17 cellular contexts compared by ENCODE assay signal in genomic region chr14:49924852-49925251, GRCh38. TPM values are rescaled to one million over a fixed set of nuclear protein-coding genes. Genes with fewer than 3 reads are reported as not detected.
DNase-seq lines count a peak whose midpoint lies in the region; ATAC-seq and TF ChIP-seq lines count a peak whose summit lies in the region.
"Had no signal": no experiment of that assay in that cellular context is flagged by ENCODE, and none has a peak within 500 bp of the region (broad histone marks: within the 10 kb centered on the region; RNA-seq: fewer than 3 reads in every experiment).

No MANE protein-coding gene starts in this region.

- intact Hi-C loops in dorsolateral prefrontal cortex (cut with DNase I) = no loop called here

- no peak overlapping the region for H4K5ac ChIP-seq in mesendoderm (ENCODE audit: low read length)

- no peak overlapping the region for H4K8ac ChIP-seq in mesendoderm (ENCODE audit: low read depth, low read length)

- no peak overlapping the region for H3K23ac ChIP-seq in mesendoderm (ENCODE audit: low read length)

- no peak overlapping the region for H3K9ac ChIP-seq in Karpas-422 (ENCODE audit: low read length)
- H3K9ac ChIP-seq in mesendoderm (ENCODE audit: low read length) = no peak overlapping the region
- H3K9ac ChIP-seq: BLaER1, GM23248 had no signal

- no peaks in the 10 kb centered on the region for H3K27me3 Mint-ChIP-seq in central memory CD8-positive, alpha-beta T cell
- no peaks in the 10 kb centered on the region for H3K27me3 Mint-ChIP-seq in naive B cell
- H3K27me3 Mint-ChIP-seq: CD8-positive, alpha-beta memory T cell; IgD-negative memory B cell had no signal

- H3K4me2 ChIP-seq in DOHH2 (ENCODE audit: low read length) (peak overlapping the region; percentile 25), Karpas-422 (ENCODE audit: low read depth, low read length, poor library complexity, severe bottlenecking) (no peak overlapping the region), mesendoderm (ENCODE audit: low read length) (no peak overlapping the region)
- H3K4me2 ChIP-seq: BLaER1 had no signal

- peaks cover 1% of the 10 kb centered on the region for H3K36me3 Mint-ChIP-seq in central memory CD8-positive, alpha-beta T cell (ENCODE audit: insufficient read depth)
- H3K36me3 Mint-ChIP-seq in naive B cell = no peaks in the 10 kb centered on the region
- H3K36me3 Mint-ChIP-seq: CD8-positive, alpha-beta memory T cell; IgD-negative memory B cell had no signal

- no peak overlapping the region for H2BK120ac ChIP-seq in mesendoderm (ENCODE audit: low read depth, low read length)

- H2BK15ac ChIP-seq in mesendoderm (replicated peaks; ENCODE audit: low read depth) = no peak overlapping the region

- H3K27ac ChIP-seq in DOHH2 (ENCODE audit: low read depth, low read length) = no peak overlapping the region
- H3K27ac ChIP-seq in Karpas-422 (ENCODE audit: low read length) = no peak overlapping the region
- no peak overlapping the region for H3K27ac ChIP-seq in dorsolateral prefrontal cortex
- H3K27ac ChIP-seq in mesendoderm (ENCODE audit: low read depth, low read length) = no peak overlapping the region
- H3K27ac ChIP-seq: BLaER1, GM23248 had no signal

- H3K9me3 ChIP-seq in DOHH2 (ENCODE audit: control insufficient read depth, insufficient read depth, low read length) (no peaks in the 10 kb centered on the region), Karpas-422 (ENCODE audit: low read length) (no peaks in the 10 kb centered on the region)
- H3K9me3 ChIP-seq: BLaER1, Caco-2 had no signal

- peak overlapping the region; percentile 41 for H3K27ac Mint-ChIP-seq in central memory CD8-positive, alpha-beta T cell (ENCODE audit: low read depth)
- H3K27ac Mint-ChIP-seq in naive B cell = peak overlapping the region; percentile 7 to 91 (median 81)

- H3K4me1 ChIP-seq in DOHH2 (ENCODE audit: control insufficient read depth, low read length) (peaks cover 68% of the 10 kb centered on the region), Karpas-422 (ENCODE audit: low read length) (peaks cover 8% of the 10 kb centered on the region), mesendoderm (ENCODE audit: control insufficient read depth, low read depth, low read length) (no peaks in the 10 kb centered on the region)

- WGBS in mesendoderm (ENCODE audit: extremely low coverage, insufficient coverage, low lambda C conversion rate) = no CpG with 5 or more reads among the region's 4 CpGs

- H3K4me3 Mint-ChIP-seq in central memory CD8-positive, alpha-beta T cell = no peak overlapping the region
- peak overlapping the region in 1 of 8 donors; percentile 35 for H3K4me3 Mint-ChIP-seq in naive B cell
- H3K4me3 Mint-ChIP-seq: CD8-positive, alpha-beta memory T cell had no signal

- H4K20me1 ChIP-seq in DOHH2 (ENCODE audit: control insufficient read depth, insufficient read depth, low read depth, low read length) (no peaks in the 10 kb centered on the region), Karpas-422 (ENCODE audit: insufficient read depth, low read depth, low read length) (no peaks in the 10 kb centered on the region)
- H4K20me1 ChIP-seq: BLaER1 had no signal

- H3K9me2 ChIP-seq in DOHH2 (replicated peaks; ENCODE audit: control insufficient read depth, low read length) (no peaks in the 10 kb centered on the region), Karpas-422 (replicated peaks; ENCODE audit: insufficient read depth, low read length) (no peaks in the 10 kb centered on the region)

- no peak overlapping the region for H3K18ac ChIP-seq in mesendoderm (ENCODE audit: low read length)

- TF ChIP-seq CTCF in DOHH2 (IDR thresholded peaks at IDR 0.05; ENCODE audit: low read depth, low read length, poor library complexity, severe bottlenecking) (no peak), GM10266 (IDR thresholded peaks at IDR 0.05; ENCODE audit: control insufficient read depth, insufficient read depth, low read depth, missing control alignments) (no peak), dorsolateral prefrontal cortex (IDR thresholded peaks at IDR 0.05 in 54 of 56, conservative IDR thresholded peaks at IDR 0.05 in 2 of 56; ENCODE audit: low read depth in 1 of 56, partially characterized antibody in 56 of 56) (no peak)

- H3K79me2 ChIP-seq in DOHH2 (ENCODE audit: control insufficient read depth, low read length) (no peaks in the 10 kb centered on the region), Karpas-422 (ENCODE audit: low read length) (no peaks in the 10 kb centered on the region), mesendoderm (ENCODE audit: control insufficient read depth, insufficient read depth, low read length) (no peaks in the 10 kb centered on the region)

- H2BK5ac ChIP-seq in mesendoderm (ENCODE audit: low read length) = no peak overlapping the region

- no peak for ATAC-seq in central memory CD8-positive, alpha-beta T cell (replicated peaks; ENCODE audit: extremely low read depth, poor library complexity, severe bottlenecking)
- ATAC-seq in naive B cell (ENCODE audit: low read depth in 2 of 2) = peak; percentile 45 to 59
- no peak for ATAC-seq in HG02571 (IDR thresholded peaks at IDR 0.05; ENCODE audit: unreplicated experiment)
- ATAC-seq: HCT116 had no signal

- H3K27me3 ChIP-seq in DOHH2 (ENCODE audit: control insufficient read depth, low read length) (no peaks in the 10 kb centered on the region), Karpas-422 (ENCODE audit: low read length) (no peaks in the 10 kb centered on the region), dorsolateral prefrontal cortex (no peaks in the 10 kb centered on the region), mesendoderm (ENCODE audit: insufficient read depth, low read length, poor library complexity) (no peaks in the 10 kb centered on the region)
- H3K27me3 ChIP-seq: BLaER1 had no signal

- no peak overlapping the region for H2AK5ac ChIP-seq in mesendoderm (ENCODE audit: low read length)

- no peak overlapping the region for H2AFZ ChIP-seq in Karpas-422 (ENCODE audit: low read length)
- H2AFZ ChIP-seq: GM23248 had no signal

- H3K56ac ChIP-seq in mesendoderm (ENCODE audit: low read length) = no peak overlapping the region

- H3K4me3 ChIP-seq in DOHH2 (ENCODE audit: low read length) (no peak overlapping the region), Karpas-422 (ENCODE audit: low read length) (no peak overlapping the region), dorsolateral prefrontal cortex (no peak overlapping the region), mesendoderm (ENCODE audit: low read length) (no peak overlapping the region)
- H3K4me3 ChIP-seq: BLaER1, GM23248 had no signal

- H3K36me3 ChIP-seq in DOHH2 (ENCODE audit: control insufficient read depth, low read length) (no peaks in the 10 kb centered on the region), Karpas-422 (ENCODE audit: insufficient read depth, low read length) (no peaks in the 10 kb centered on the region), mesendoderm (ENCODE audit: control insufficient read depth, insufficient read depth, low read length) (no peaks in the 10 kb centered on the region)
- H3K36me3 ChIP-seq: BLaER1 had no signal

- DNase-seq in Karpas-422 (peak; percentile 49), naive B cell (peak; percentile 23), GM10266 (ENCODE audit: extremely low spot score) (no peak), dorsolateral prefrontal cortex (no peak), mesendoderm (no peak)
- no peak for DNase-seq in central memory CD8-positive, alpha-beta T cell (ENCODE audit: low spot score in 2 of 2)
- DNase-seq: 8988T; AML-193; Caco-2; CD8-positive, alpha-beta memory T cell; DND-41; GM23248 had no signal

- no peaks in the 10 kb centered on the region for H3K79me1 ChIP-seq in mesendoderm (ENCODE audit: low read length)

- H3F3A ChIP-seq in DOHH2 (ENCODE audit: control insufficient read depth, insufficient read depth) = peaks cover 15% of the 10 kb centered on the region; the same call in 1 of the 2 replicates

- H3K4ac ChIP-seq in mesendoderm (ENCODE audit: low read depth, low read length) = no peak overlapping the region

- no peaks in the 10 kb centered on the region for H3K9me3 Mint-ChIP-seq in central memory CD8-positive, alpha-beta T cell
- H3K9me3 Mint-ChIP-seq in naive B cell = no peaks in the 10 kb centered on the region
- H3K9me3 Mint-ChIP-seq: CD8-positive, alpha-beta memory T cell; IgD-negative memory B cell had no signal

- peaks cover 8% of the 10 kb centered on the region for H3K4me1 Mint-ChIP-seq in central memory CD8-positive, alpha-beta T cell
- H3K4me1 Mint-ChIP-seq in naive B cell = peaks cover 25 to 48% (median 46%) of the 10 kb centered on the region in 3 donors

RNA-seq across cellular contexts. Expression of gene ARF6, which starts 32.0 kb away (rescaled TPM):
- total RNA-seq in Karpas-422 (2014; rRNA removed; shearing (Covaris generic); ENCODE audit: low replicate concordance) = 55.0 and 58.9 TPM in 2 replicates
- polyA plus RNA-seq in naive B cell (ENCODE audit: low read depth in 6 of 6) = 100 to 1,000 TPM; 161 to 190 (median 184) TPM
- 10 to 100 TPM; 16.6 to 28.7 (median 22.5) TPM for total RNA-seq in dorsolateral prefrontal cortex
- polyA plus RNA-seq in mesendoderm (2013, experiment 1 of 2) = 42.5 TPM
- polyA plus RNA-seq in mesendoderm (2013, experiment 2 of 2) = 41.9 TPM

Comparison
In these comparisons a context has a peak if more than half of its experiments do, and no peak if none do; other contexts are left out.
1. DNase-seq: peak in Karpas-422 (single experiment) and naive B cell (single experiment); none in central memory CD8-positive, alpha-beta T cell (0 of 2), GM10266 (single experiment), dorsolateral prefrontal cortex (0 of 10) and mesendoderm (single experiment).
2. ATAC-seq: peak in naive B cell (2 of 2); none in central memory CD8-positive, alpha-beta T cell (single experiment) and HG02571 (single experiment).